Comparison of ENCODE assay signal across 15 cellular contexts in the genomic region with DNA sequence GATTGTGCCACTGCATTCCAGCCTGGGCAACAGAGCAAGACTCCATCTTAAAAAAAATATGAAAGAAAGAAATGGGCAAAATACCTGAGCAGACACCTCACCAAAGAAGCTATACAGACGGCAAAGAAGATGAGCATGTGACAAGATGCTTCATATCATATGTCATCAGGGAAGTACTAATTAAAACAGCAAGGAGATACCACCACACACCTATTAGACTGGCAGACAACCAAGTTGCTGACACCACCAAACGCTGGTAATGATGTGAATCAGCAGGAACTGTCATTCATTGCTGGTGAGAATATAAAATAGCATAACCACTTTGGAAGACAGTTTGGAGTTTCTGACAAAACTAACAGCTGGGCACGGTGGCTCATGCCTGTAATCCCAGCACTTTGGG.
"Had no signal": no experiment of that assay in that cellular context is flagged by ENCODE, and none has a peak within 500 bp of the region (broad histone marks: within the 10 kb centered on the region; RNA-seq: fewer than 3 reads in every experiment).

No MANE protein-coding gene starts in this region.

- H3K4me1 ChIP-seq: gastrocnemius medialis, neural progenitor cell had no signal

- DNase-seq: cerebellar nuclear complex; dermis blood vessel endothelial cell; gastrocnemius medialis; islet precursor cell; left colon; left ventricle myocardium superior; mucosa of descending colon; naive thymus-derived CD8-positive, alpha-beta T cell; nucleus accumbens; right cardiac atrium; small intestine; stimulated activated CD4-positive, alpha-beta T cell treated with anti-CD3 and anti-CD28 coated beads, Interleukin-12 subunit alpha, Interleukin-12 subunit beta, amount 100 ng/mL, for 4 hours; stimulated activated naive CD4-positive, alpha-beta T cell had no signal

- H3K27me3 ChIP-seq: neural progenitor cell, ovary had no signal

- H3K27ac ChIP-seq: gastrocnemius medialis, neural progenitor cell, ovary had no signal

- H3K9ac ChIP-seq: neural progenitor cell had no signal

- H3K9me3 ChIP-seq: ovary had no signal

- H3K4me3 ChIP-seq: gastrocnemius medialis, mucosa of descending colon, neural progenitor cell, ovary had no signal

- H3K36me3 ChIP-seq: gastrocnemius medialis, ovary had no signal

- H3K4me2 ChIP-seq: neural progenitor cell had no signal

- ATAC-seq: gastrocnemius medialis; left colon; left ventricle myocardium superior; mucosa of descending colon; naive thymus-derived CD8-positive, alpha-beta T cell; right cardiac atrium had no signal

- H2AFZ ChIP-seq: neural progenitor cell had no signal
